ENCODE assay signal across 2 cellular contexts in genomic region chr3:149131594-149131993, GRCh38.
TF ChIP-seq lines count a peak whose summit lies in the region.

No MANE protein-coding gene starts in this region.

TF ChIP-seq in SK-N-SH, 30 proteins besides CTCF, POLR2A, EP300 and RAD21:
- TF ChIP-seq RCOR1 (IDR thresholded peaks at IDR 0.05; ENCODE audit: low read length) (no peak), TEAD4 (IDR thresholded peaks at IDR 0.05; ENCODE audit: borderline replicate concordance, insufficient read depth) (no peak), USF1 (IDR thresholded peaks at IDR 0.05; ENCODE audit: borderline replicate concordance, low read depth) (no peak), IRF3 (IDR thresholded peaks at IDR 0.05; ENCODE audit: low read depth, low read length) (no peak), EZH2phosphoT487 (IDR thresholded peaks at IDR 0.05; ENCODE audit: borderline replicate concordance, low read depth) (no peak), FOXJ3 (CRISPR knock-in tag; IDR thresholded peaks at IDR 0.05) (no peak), GATA2 (CRISPR knock-in tag; IDR thresholded peaks at IDR 0.05) (no peak), MEF2A (IDR thresholded peaks at IDR 0.05; ENCODE audit: borderline replicate concordance, low read depth) (no peak), GABPA (IDR thresholded peaks at IDR 0.05; ENCODE audit: low read depth) (no peak), SMC3 (IDR thresholded peaks at IDR 0.05; ENCODE audit: low read depth, low read length) (no peak), RFX5 (IDR thresholded peaks at IDR 0.05; ENCODE audit: low read length) (no peak), TAF1 (IDR thresholded peaks at IDR 0.05; ENCODE audit: borderline replicate concordance, low read depth, low read length) (no peak), TCF12 (IDR thresholded peaks at IDR 0.05) (no peak), RXRA (IDR thresholded peaks at IDR 0.05; ENCODE audit: borderline replicate concordance, low read depth) (no peak)
- TF ChIP-seq, protein P1, sequence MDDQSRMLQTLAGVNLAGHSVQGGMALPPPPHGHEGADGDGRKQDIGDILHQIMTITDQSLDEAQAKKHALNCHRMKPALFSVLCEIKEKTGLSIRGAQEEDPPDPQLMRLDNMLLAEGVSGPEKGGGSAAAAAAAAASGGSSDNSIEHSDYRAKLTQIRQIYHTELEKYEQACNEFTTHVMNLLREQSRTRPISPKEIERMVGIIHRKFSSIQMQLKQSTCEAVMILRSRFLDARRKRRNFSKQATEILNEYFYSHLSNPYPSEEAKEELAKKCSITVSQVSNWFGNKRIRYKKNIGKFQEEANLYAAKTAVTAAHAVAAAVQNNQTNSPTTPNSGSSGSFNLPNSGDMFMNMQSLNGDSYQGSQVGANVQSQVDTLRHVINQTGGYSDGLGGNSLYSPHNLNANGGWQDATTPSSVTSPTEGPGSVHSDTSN (IDR thresholded peaks at IDR 0.05) = no peak
- TF ChIP-seq, protein P2, sequence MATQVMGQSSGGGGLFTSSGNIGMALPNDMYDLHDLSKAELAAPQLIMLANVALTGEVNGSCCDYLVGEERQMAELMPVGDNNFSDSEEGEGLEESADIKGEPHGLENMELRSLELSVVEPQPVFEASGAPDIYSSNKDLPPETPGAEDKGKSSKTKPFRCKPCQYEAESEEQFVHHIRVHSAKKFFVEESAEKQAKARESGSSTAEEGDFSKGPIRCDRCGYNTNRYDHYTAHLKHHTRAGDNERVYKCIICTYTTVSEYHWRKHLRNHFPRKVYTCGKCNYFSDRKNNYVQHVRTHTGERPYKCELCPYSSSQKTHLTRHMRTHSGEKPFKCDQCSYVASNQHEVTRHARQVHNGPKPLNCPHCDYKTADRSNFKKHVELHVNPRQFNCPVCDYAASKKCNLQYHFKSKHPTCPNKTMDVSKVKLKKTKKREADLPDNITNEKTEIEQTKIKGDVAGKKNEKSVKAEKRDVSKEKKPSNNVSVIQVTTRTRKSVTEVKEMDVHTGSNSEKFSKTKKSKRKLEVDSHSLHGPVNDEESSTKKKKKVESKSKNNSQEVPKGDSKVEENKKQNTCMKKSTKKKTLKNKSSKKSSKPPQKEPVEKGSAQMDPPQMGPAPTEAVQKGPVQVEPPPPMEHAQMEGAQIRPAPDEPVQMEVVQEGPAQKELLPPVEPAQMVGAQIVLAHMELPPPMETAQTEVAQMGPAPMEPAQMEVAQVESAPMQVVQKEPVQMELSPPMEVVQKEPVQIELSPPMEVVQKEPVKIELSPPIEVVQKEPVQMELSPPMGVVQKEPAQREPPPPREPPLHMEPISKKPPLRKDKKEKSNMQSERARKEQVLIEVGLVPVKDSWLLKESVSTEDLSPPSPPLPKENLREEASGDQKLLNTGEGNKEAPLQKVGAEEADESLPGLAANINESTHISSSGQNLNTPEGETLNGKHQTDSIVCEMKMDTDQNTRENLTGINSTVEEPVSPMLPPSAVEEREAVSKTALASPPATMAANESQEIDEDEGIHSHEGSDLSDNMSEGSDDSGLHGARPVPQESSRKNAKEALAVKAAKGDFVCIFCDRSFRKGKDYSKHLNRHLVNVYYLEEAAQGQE (IDR thresholded peaks at IDR 0.05; ENCODE audit: low read depth, low read length) = no peak
- TF ChIP-seq, protein P3, sequence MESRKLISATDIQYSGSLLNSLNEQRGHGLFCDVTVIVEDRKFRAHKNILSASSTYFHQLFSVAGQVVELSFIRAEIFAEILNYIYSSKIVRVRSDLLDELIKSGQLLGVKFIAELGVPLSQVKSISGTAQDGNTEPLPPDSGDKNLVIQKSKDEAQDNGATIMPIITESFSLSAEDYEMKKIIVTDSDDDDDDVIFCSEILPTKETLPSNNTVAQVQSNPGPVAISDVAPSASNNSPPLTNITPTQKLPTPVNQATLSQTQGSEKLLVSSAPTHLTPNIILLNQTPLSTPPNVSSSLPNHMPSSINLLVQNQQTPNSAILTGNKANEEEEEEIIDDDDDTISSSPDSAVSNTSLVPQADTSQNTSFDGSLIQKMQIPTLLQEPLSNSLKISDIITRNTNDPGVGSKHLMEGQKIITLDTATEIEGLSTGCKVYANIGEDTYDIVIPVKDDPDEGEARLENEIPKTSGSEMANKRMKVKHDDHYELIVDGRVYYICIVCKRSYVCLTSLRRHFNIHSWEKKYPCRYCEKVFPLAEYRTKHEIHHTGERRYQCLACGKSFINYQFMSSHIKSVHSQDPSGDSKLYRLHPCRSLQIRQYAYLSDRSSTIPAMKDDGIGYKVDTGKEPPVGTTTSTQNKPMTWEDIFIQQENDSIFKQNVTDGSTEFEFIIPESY (IDR thresholded peaks at IDR 0.05; ENCODE audit: borderline replicate concordance, low read depth) = no peak

TF ChIP-seq in SK-N-SH treated with all-trans-retinoic acid at 6 μM for 48 hours, 23 proteins besides CTCF, POLR2A, EP300 and RAD21 (continued from another document):
- no peak for TF ChIP-seq ARNTL (CRISPR knock-in tag; IDR thresholded peaks at IDR 0.05; ENCODE audit: borderline replicate concordance, low read depth)
- TF ChIP-seq PATZ1 (CRISPR knock-in tag; IDR thresholded peaks at IDR 0.05; ENCODE audit: borderline replicate concordance) = no peak
- no peak for TF ChIP-seq CSDC2 (CRISPR knock-in tag; IDR thresholded peaks at IDR 0.05)
- no peak for TF ChIP-seq TOX (CRISPR knock-in tag; IDR thresholded peaks at IDR 0.05; ENCODE audit: borderline replicate concordance)
- TF ChIP-seq ZNF70 (CRISPR knock-in tag; IDR thresholded peaks at IDR 0.05) = no peak
- TF ChIP-seq, protein P4, sequence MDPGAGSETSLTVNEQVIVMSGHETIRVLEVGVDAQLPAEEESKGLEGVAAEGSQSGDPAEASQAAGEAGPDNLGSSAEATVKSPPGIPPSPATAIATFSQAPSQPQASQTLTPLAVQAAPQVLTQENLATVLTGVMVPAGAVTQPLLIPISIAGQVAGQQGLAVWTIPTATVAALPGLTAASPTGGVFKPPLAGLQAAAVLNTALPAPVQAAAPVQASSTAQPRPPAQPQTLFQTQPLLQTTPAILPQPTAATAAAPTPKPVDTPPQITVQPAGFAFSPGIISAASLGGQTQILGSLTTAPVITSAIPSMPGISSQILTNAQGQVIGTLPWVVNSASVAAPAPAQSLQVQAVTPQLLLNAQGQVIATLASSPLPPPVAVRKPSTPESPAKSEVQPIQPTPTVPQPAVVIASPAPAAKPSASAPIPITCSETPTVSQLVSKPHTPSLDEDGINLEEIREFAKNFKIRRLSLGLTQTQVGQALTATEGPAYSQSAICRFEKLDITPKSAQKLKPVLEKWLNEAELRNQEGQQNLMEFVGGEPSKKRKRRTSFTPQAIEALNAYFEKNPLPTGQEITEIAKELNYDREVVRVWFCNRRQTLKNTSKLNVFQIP (CRISPR knock-in tag; IDR thresholded peaks at IDR 0.05; ENCODE audit: borderline replicate concordance, low read depth) = no peak
- TF ChIP-seq TSHZ2 (CRISPR knock-in tag; IDR thresholded peaks at IDR 0.05) = no peak
- no peak for TF ChIP-seq CREB5 (CRISPR knock-in tag; IDR thresholded peaks at IDR 0.05; ENCODE audit: low read depth)
- no peak for TF ChIP-seq ZNF8 (CRISPR knock-in tag; IDR thresholded peaks at IDR 0.05)
- no peak for TF ChIP-seq BACH2 (CRISPR knock-in tag; IDR thresholded peaks at IDR 0.05; ENCODE audit: borderline replicate concordance)
- TF ChIP-seq CSRNP3 (CRISPR knock-in tag; IDR thresholded peaks at IDR 0.05) = no peak
- no peak for TF ChIP-seq RARB (CRISPR knock-in tag; IDR thresholded peaks at IDR 0.05)
- TF ChIP-seq ZC3H10 (CRISPR knock-in tag; IDR thresholded peaks at IDR 0.05) = no peak
- TF ChIP-seq GLIS3 (CRISPR knock-in tag; IDR thresholded peaks at IDR 0.05) = no peak
